Comparison of ENCODE assay signal across 13 cellular contexts in the genomic region with DNA sequence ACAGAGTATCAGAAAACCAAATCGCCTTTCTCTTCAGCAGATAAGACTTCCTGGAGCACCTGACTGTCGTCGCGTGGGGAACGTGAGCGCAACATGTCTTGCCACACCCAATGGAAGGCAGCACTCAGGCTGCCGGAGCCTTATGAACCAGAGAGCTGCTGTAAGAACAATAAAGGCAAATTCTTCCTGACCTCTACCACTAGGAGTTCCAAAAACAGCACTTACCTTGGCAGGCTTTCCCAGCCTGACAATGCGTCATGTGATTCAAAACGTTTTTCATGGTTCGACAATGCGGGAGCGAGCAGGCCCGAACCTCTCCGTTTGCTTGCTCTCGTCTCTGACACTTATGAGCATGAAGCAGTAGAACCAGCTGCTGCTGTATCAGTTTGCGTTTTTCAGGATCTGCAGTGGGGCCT.
A peak's percentile ranks its signal among the peaks of the same experiment; 100 is the strongest.
DNase-seq lines count a peak whose midpoint lies in the region; ATAC-seq and TF ChIP-seq lines count a peak whose summit lies in the region.
"Had no signal": no experiment of that assay in that cellular context is flagged by ENCODE, and none has a peak within 500 bp of the region (broad histone marks: within the 10 kb centered on the region; RNA-seq: fewer than 3 reads in every experiment).

No MANE protein-coding gene starts in this region.

- ATAC-seq in HG03045 (IDR thresholded peaks at IDR 0.05; ENCODE audit: unreplicated experiment) (no peak), mucosa of descending colon (no peak)
- ATAC-seq: activated CD4-positive, alpha-beta T cell treated with anti-CD3 and anti-CD28 coated beads for 36 hours; stimulated activated naive CD8-positive, alpha-beta T cell treated with anti-CD3 and anti-CD28 coated beads, Interleukin-15, Interleukin-2, amounts not matched to agents 100 U/mL and 50 U/mL, for 24 hours had no signal

- H3K4me1 ChIP-seq in ovary (ENCODE audit: insufficient read depth) (peaks cover 13% of the 10 kb centered on the region), mucosa of descending colon (ENCODE audit: low read depth) (peaks cover 4% of the 10 kb centered on the region)

- peaks cover 44% of the 10 kb centered on the region for H3K4me1 Mint-ChIP-seq in brain

- H3K27ac ChIP-seq in ovary: peak overlapping the region in 1 of 2 donors; percentile 30

- H3K36me3 Mint-ChIP-seq in brain: peaks cover 42% of the 10 kb centered on the region

- peak; percentile 30 for DNase-seq in AG20443 (ENCODE audit: low spot score)
- peak in 32 of 42 donors; percentile 7 to 68 (median 34) for DNase-seq in head of caudate nucleus
- DNase-seq in ovary: peak; percentile 57 to 65 (median 62)
- DNase-seq in SW480 (ENCODE audit: low spot score): no peak
- DNase-seq in superior temporal gyrus (ENCODE audit: extremely low spot score): no peak
- DNase-seq in mucosa of descending colon: no peak
- DNase-seq: activated CD4-positive, alpha-beta T cell treated with anti-CD3 and anti-CD28 coated beads for 36 hours; activated effector memory CD4-positive, alpha-beta T cell treated with Interleukin-2 at 50 U/mL for 16 hours; DMS79 treated with DMSO at 0.1 percent for 48 hours; NCI-H1092 treated with DMSO at 0.1 percent for 48 hours; stimulated activated naive CD8-positive, alpha-beta T cell treated with anti-CD3 and anti-CD28 coated beads, Interleukin-15, Interleukin-2, amounts not matched to agents 100 U/mL and 50 U/mL, for 24 hours had no signal

- intact Hi-C loops in head of caudate nucleus (cut with DNase I) (no loop called here), ovary (cut with DNase I) (no loop called here), mucosa of descending colon (cut with DNase I, micrococcal nuclease) (no loop called here)

- no peak for TF ChIP-seq EP300 in ovary (IDR thresholded peaks at IDR 0.05)

- no peaks in the 10 kb centered on the region for H3K27me3 Mint-ChIP-seq in brain

- H3K9me3 ChIP-seq in ovary (no peaks in the 10 kb centered on the region), mucosa of descending colon (no peaks in the 10 kb centered on the region)

- TF ChIP-seq POLR2A in ovary (IDR thresholded peaks at IDR 0.05): no peak

- no peaks in the 10 kb centered on the region for H3K27me3 ChIP-seq in ovary

- peak overlapping the region in 3 of 5 experiments; percentile 28 to 71 (median 61) for H3K27ac Mint-ChIP-seq in brain
- H3K27ac Mint-ChIP-seq: activated CD4-positive, alpha-beta T cell treated with anti-CD3 and anti-CD28 coated beads for 36 hours had no signal

- H3K36me3 ChIP-seq in ovary: no peaks in the 10 kb centered on the region
- no peaks in the 10 kb centered on the region for H3K36me3 ChIP-seq in mucosa of descending colon (ENCODE audit: low read depth)

- TF ChIP-seq CTCF in brain (conservative IDR thresholded peaks at IDR 0.05): no peak
- no peak for TF ChIP-seq CTCF in ovary (IDR thresholded peaks at IDR 0.05)
- no peak for TF ChIP-seq CTCF in mucosa of descending colon (IDR thresholded peaks at IDR 0.05)

- H3K4me3 Mint-ChIP-seq in brain: no peak overlapping the region
- H3K4me3 Mint-ChIP-seq: activated CD4-positive, alpha-beta T cell treated with anti-CD3 and anti-CD28 coated beads for 36 hours had no signal

- H3K4me3 ChIP-seq in ovary (no peak overlapping the region), mucosa of descending colon (no peak overlapping the region)

- WGBS in ovary, 3 donors: 21 to 47% (median 25%) methylated on average over 16 of the region's 16 CpGs

- H3K9me3 Mint-ChIP-seq in brain: no peaks in the 10 kb centered on the region

Comparison
In these comparisons a context has a peak if more than half of its experiments do, and no peak if none do; other contexts are left out.
1. DNase-seq: peak in AG20443 (single experiment), head of caudate nucleus (32 of 42) and ovary (5 of 5); none in SW480 (single experiment), superior temporal gyrus (single experiment) and mucosa of descending colon (0 of 3).